In the genomic region with DNA sequence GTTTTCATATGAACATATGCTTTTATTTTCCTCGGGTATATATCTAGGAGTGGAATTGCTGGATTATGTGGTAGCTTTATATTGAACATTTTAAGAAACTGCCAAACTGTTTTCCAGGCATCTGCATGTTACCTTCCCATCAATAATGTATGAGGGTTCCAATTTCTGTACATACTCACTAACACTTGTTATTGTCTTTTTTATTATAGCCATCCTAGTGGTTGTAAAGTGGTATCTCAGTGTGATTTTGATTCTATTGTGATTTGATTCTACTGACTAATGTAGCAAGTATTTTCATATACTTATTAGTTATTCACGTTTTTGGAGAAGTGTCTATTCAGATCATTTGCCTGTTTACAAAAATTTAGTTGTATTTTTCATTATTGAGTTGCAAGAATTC, we compare ENCODE assay signal across 3 cellular contexts.
TF ChIP-seq lines count a peak whose summit lies in the region.

No MANE protein-coding gene starts in this region.

TF ChIP-seq in SK-N-SH, 30 proteins besides CTCF, POLR2A, EP300 and RAD21:
- no peak for TF ChIP-seq ELF1 (IDR thresholded peaks at IDR 0.05)
- TF ChIP-seq, protein P1, sequence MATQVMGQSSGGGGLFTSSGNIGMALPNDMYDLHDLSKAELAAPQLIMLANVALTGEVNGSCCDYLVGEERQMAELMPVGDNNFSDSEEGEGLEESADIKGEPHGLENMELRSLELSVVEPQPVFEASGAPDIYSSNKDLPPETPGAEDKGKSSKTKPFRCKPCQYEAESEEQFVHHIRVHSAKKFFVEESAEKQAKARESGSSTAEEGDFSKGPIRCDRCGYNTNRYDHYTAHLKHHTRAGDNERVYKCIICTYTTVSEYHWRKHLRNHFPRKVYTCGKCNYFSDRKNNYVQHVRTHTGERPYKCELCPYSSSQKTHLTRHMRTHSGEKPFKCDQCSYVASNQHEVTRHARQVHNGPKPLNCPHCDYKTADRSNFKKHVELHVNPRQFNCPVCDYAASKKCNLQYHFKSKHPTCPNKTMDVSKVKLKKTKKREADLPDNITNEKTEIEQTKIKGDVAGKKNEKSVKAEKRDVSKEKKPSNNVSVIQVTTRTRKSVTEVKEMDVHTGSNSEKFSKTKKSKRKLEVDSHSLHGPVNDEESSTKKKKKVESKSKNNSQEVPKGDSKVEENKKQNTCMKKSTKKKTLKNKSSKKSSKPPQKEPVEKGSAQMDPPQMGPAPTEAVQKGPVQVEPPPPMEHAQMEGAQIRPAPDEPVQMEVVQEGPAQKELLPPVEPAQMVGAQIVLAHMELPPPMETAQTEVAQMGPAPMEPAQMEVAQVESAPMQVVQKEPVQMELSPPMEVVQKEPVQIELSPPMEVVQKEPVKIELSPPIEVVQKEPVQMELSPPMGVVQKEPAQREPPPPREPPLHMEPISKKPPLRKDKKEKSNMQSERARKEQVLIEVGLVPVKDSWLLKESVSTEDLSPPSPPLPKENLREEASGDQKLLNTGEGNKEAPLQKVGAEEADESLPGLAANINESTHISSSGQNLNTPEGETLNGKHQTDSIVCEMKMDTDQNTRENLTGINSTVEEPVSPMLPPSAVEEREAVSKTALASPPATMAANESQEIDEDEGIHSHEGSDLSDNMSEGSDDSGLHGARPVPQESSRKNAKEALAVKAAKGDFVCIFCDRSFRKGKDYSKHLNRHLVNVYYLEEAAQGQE (IDR thresholded peaks at IDR 0.05; ENCODE audit: low read depth, low read length), result no peak
- TF ChIP-seq NFIC (IDR thresholded peaks at IDR 0.05; ENCODE audit: borderline replicate concordance), result no peak
- no peak for TF ChIP-seq TEAD4 (IDR thresholded peaks at IDR 0.05; ENCODE audit: borderline replicate concordance, insufficient read depth)

TF ChIP-seq in SK-N-SH treated with all-trans-retinoic acid at 6 μM for 48 hours, 23 proteins besides CTCF, POLR2A, EP300 and RAD21:
- TF ChIP-seq OSR1 (CRISPR knock-in tag; IDR thresholded peaks at IDR 0.05) (no peak), BACH2 (CRISPR knock-in tag; IDR thresholded peaks at IDR 0.05; ENCODE audit: borderline replicate concordance) (no peak), ZNF8 (CRISPR knock-in tag; IDR thresholded peaks at IDR 0.05) (no peak), ISL1 (CRISPR knock-in tag; IDR thresholded peaks at IDR 0.05) (no peak), CSDC2 (CRISPR knock-in tag; IDR thresholded peaks at IDR 0.05) (no peak), ZC3H10 (CRISPR knock-in tag; IDR thresholded peaks at IDR 0.05) (no peak), RARB (CRISPR knock-in tag; IDR thresholded peaks at IDR 0.05) (no peak), ZNF70 (CRISPR knock-in tag; IDR thresholded peaks at IDR 0.05) (no peak), ZFP30 (CRISPR knock-in tag; IDR thresholded peaks at IDR 0.05) (no peak), ESRRG (CRISPR knock-in tag; IDR thresholded peaks at IDR 0.05) (no peak), ARNTL (CRISPR knock-in tag; IDR thresholded peaks at IDR 0.05; ENCODE audit: borderline replicate concordance, low read depth) (no peak)
- TF ChIP-seq, protein P2, sequence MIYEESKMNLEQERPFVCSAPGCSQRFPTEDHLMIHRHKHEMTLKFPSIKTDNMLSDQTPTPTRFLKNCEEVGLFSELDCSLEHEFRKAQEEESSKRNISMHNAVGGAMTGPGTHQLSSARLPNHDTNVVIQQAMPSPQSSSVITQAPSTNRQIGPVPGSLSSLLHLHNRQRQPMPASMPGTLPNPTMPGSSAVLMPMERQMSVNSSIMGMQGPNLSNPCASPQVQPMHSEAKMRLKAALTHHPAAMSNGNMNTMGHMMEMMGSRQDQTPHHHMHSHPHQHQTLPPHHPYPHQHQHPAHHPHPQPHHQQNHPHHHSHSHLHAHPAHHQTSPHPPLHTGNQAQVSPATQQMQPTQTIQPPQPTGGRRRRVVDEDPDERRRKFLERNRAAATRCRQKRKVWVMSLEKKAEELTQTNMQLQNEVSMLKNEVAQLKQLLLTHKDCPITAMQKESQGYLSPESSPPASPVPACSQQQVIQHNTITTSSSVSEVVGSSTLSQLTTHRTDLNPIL (CRISPR knock-in tag; IDR thresholded peaks at IDR 0.05; ENCODE audit: low read depth), result no peak
- TF ChIP-seq, protein P3, sequence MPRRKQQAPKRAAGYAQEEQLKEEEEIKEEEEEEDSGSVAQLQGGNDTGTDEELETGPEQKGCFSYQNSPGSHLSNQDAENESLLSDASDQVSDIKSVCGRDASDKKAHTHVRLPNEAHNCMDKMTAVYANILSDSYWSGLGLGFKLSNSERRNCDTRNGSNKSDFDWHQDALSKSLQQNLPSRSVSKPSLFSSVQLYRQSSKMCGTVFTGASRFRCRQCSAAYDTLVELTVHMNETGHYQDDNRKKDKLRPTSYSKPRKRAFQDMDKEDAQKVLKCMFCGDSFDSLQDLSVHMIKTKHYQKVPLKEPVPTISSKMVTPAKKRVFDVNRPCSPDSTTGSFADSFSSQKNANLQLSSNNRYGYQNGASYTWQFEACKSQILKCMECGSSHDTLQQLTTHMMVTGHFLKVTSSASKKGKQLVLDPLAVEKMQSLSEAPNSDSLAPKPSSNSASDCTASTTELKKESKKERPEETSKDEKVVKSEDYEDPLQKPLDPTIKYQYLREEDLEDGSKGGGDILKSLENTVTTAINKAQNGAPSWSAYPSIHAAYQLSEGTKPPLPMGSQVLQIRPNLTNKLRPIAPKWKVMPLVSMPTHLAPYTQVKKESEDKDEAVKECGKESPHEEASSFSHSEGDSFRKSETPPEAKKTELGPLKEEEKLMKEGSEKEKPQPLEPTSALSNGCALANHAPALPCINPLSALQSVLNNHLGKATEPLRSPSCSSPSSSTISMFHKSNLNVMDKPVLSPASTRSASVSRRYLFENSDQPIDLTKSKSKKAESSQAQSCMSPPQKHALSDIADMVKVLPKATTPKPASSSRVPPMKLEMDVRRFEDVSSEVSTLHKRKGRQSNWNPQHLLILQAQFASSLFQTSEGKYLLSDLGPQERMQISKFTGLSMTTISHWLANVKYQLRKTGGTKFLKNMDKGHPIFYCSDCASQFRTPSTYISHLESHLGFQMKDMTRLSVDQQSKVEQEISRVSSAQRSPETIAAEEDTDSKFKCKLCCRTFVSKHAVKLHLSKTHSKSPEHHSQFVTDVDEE (CRISPR knock-in tag; IDR thresholded peaks at IDR 0.05), result no peak
- TF ChIP-seq, protein P4, sequence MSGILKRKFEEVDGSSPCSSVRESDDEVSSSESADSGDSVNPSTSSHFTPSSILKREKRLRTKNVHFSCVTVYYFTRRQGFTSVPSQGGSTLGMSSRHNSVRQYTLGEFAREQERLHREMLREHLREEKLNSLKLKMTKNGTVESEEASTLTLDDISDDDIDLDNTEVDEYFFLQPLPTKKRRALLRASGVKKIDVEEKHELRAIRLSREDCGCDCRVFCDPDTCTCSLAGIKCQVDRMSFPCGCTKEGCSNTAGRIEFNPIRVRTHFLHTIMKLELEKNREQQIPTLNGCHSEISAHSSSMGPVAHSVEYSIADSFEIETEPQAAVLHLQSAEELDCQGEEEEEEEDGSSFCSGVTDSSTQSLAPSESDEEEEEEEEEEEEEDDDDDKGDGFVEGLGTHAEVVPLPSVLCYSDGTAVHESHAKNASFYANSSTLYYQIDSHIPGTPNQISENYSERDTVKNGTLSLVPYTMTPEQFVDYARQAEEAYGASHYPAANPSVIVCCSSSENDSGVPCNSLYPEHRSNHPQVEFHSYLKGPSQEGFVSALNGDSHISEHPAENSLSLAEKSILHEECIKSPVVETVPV (CRISPR knock-in tag; IDR thresholded peaks at IDR 0.05), result no peak
- TF ChIP-seq, protein P5, sequence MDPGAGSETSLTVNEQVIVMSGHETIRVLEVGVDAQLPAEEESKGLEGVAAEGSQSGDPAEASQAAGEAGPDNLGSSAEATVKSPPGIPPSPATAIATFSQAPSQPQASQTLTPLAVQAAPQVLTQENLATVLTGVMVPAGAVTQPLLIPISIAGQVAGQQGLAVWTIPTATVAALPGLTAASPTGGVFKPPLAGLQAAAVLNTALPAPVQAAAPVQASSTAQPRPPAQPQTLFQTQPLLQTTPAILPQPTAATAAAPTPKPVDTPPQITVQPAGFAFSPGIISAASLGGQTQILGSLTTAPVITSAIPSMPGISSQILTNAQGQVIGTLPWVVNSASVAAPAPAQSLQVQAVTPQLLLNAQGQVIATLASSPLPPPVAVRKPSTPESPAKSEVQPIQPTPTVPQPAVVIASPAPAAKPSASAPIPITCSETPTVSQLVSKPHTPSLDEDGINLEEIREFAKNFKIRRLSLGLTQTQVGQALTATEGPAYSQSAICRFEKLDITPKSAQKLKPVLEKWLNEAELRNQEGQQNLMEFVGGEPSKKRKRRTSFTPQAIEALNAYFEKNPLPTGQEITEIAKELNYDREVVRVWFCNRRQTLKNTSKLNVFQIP (CRISPR knock-in tag; IDR thresholded peaks at IDR 0.05; ENCODE audit: borderline replicate concordance, low read depth), result no peak

TF ChIP-seq in GM12878, 131 proteins besides CTCF, POLR2A, EP300 and RAD21:
- no peak for TF ChIP-seq SMAD5 (IDR thresholded peaks at IDR 0.05; ENCODE audit: low read depth)
- TF ChIP-seq SREBF1 (IDR thresholded peaks at IDR 0.05; ENCODE audit: low read length), result no peak
- TF ChIP-seq BACH1 (IDR thresholded peaks at IDR 0.05; ENCODE audit: borderline replicate concordance), result no peak
- no peak for TF ChIP-seq ZNF622 (IDR thresholded peaks at IDR 0.05)
- no peak for TF ChIP-seq NFIC (IDR thresholded peaks at IDR 0.05; ENCODE audit: low read depth, low read length)
- TF ChIP-seq SMAD1 (IDR thresholded peaks at IDR 0.05; ENCODE audit: low read depth, partially characterized antibody), result no peak
- no peak for TF ChIP-seq TCF3 (IDR thresholded peaks at IDR 0.05; ENCODE audit: borderline replicate concordance, insufficient read depth, low read depth, low read length)
- no peak for TF ChIP-seq POLR2AphosphoS2 (IDR thresholded peaks at IDR 0.05; ENCODE audit: low read depth, low read length)
- no peak for TF ChIP-seq ZBED1 (IDR thresholded peaks at IDR 0.05; ENCODE audit: borderline replicate concordance)
- TF ChIP-seq, protein P6, sequence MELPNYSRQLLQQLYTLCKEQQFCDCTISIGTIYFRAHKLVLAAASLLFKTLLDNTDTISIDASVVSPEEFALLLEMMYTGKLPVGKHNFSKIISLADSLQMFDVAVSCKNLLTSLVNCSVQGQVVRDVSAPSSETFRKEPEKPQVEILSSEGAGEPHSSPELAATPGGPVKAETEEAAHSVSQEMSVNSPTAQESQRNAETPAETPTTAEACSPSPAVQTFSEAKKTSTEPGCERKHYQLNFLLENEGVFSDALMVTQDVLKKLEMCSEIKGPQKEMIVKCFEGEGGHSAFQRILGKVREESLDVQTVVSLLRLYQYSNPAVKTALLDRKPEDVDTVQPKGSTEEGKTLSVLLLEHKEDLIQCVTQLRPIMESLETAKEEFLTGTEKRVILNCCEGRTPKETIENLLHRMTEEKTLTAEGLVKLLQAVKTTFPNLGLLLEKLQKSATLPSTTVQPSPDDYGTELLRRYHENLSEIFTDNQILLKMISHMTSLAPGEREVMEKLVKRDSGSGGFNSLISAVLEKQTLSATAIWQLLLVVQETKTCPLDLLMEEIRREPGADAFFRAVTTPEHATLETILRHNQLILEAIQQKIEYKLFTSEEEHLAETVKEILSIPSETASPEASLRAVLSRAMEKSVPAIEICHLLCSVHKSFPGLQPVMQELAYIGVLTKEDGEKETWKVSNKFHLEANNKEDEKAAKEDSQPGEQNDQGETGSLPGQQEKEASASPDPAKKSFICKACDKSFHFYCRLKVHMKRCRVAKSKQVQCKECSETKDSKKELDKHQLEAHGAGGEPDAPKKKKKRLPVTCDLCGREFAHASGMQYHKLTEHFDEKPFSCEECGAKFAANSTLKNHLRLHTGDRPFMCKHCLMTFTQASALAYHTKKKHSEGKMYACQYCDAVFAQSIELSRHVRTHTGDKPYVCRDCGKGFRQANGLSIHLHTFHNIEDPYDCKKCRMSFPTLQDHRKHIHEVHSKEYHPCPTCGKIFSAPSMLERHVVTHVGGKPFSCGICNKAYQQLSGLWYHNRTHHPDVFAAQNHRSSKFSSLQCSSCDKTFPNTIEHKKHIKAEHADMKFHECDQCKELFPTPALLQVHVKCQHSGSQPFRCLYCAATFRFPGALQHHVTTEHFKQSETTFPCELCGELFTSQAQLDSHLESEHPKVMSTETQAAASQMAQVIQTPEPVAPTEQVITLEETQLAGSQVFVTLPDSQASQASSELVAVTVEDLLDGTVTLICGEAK (IDR thresholded peaks at IDR 0.05; ENCODE audit: borderline replicate concordance), result no peak
- no peak for TF ChIP-seq LARP7 (IDR thresholded peaks at IDR 0.05)
- TF ChIP-seq, protein P7, sequence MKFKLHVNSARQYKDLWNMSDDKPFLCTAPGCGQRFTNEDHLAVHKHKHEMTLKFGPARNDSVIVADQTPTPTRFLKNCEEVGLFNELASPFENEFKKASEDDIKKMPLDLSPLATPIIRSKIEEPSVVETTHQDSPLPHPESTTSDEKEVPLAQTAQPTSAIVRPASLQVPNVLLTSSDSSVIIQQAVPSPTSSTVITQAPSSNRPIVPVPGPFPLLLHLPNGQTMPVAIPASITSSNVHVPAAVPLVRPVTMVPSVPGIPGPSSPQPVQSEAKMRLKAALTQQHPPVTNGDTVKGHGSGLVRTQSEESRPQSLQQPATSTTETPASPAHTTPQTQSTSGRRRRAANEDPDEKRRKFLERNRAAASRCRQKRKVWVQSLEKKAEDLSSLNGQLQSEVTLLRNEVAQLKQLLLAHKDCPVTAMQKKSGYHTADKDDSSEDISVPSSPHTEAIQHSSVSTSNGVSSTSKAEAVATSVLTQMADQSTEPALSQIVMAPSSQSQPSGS (IDR thresholded peaks at IDR 0.05; ENCODE audit: low read length), result no peak
- TF ChIP-seq NRF1 (conservative IDR thresholded peaks at IDR 0.05; ENCODE audit: low read depth, low read length), result no peak
- no peak for TF ChIP-seq STAT3 (IDR thresholded peaks at IDR 0.05; ENCODE audit: low read depth, low read length)
- TF ChIP-seq BRCA1 (IDR thresholded peaks at IDR 0.05; ENCODE audit: low read depth, low read length), result no peak
- no peak for TF ChIP-seq HDGF (IDR thresholded peaks at IDR 0.05)
